In genomic region chr2:6944546-6944945, GRCh38 we compare ENCODE assay signal across 15 cellular contexts.
"Had no signal": no experiment of that assay in that cellular context is flagged by ENCODE, and none has a peak within 500 bp of the region (broad histone marks: within the 10 kb centered on the region; RNA-seq: fewer than 3 reads in every experiment).

No MANE protein-coding gene starts in this region.

- DNase-seq: activated B cell treated with CpG ODN at 0.5 μM for 24 hours; activated CD4-positive, alpha-beta T cell treated with anti-CD3 and anti-CD28 coated beads, Interleukin-2, amount 50 U/mL, for 1 hour; activated naive CD4-positive, alpha-beta T cell treated with anti-CD3 and anti-CD28 coated beads for 36 hours; activated T-cell treated with anti-CD3 and anti-CD28 coated beads for 4 hours; kidney glomerular epithelial cell; lower lobe of right lung; right lobe of liver; stimulated activated CD4-positive, alpha-beta T cell treated with anti-CD3 and anti-CD28 coated beads, Interleukin-1b, Interleukin-23, amount 100 ng/mL, for 48 hours; stimulated activated naive CD8-positive, alpha-beta T cell treated with anti-CD3 and anti-CD28 coated beads, Interleukin-15, amount 100 ng/mL, for 72 hours; thyroid gland had no signal

- H3K9me3 Mint-ChIP-seq: activated B cell treated with CpG ODN at 0.5 μM for 24 hours; activated naive CD4-positive, alpha-beta T cell treated with anti-CD3 and anti-CD28 coated beads for 36 hours; activated T-helper 17 cell treated with anti-CD3 and anti-CD28 coated beads, Interleukin-2, amount 50 U/mL, for 72 hours; mesothelial cell of epicardium; stimulated activated naive CD8-positive, alpha-beta T cell treated with anti-CD3 and anti-CD28 coated beads, Interleukin-15, amount 100 ng/mL, for 72 hours had no signal

- H3K27me3 Mint-ChIP-seq: activated T-helper 17 cell treated with anti-CD3 and anti-CD28 coated beads, Interleukin-2, amount 50 U/mL, for 72 hours; stimulated activated naive CD8-positive, alpha-beta T cell treated with anti-CD3 and anti-CD28 coated beads, Interleukin-15, amount 100 ng/mL, for 72 hours had no signal

- H3K27me3 ChIP-seq: cardiac muscle cell, right lobe of liver, thyroid gland, vagina had no signal

- H3K9me3 ChIP-seq: lower lobe of right lung, psoas muscle, right lobe of liver, thyroid gland, vagina had no signal

- H3K4me3 Mint-ChIP-seq: activated B cell treated with CpG ODN at 0.5 μM for 24 hours; activated naive CD4-positive, alpha-beta T cell treated with anti-CD3 and anti-CD28 coated beads for 36 hours; mesothelial cell of epicardium had no signal

- H3K27ac ChIP-seq: cardiac muscle cell, lower lobe of right lung, right lobe of liver, thyroid gland, vagina had no signal

- ATAC-seq: lower lobe of right lung; psoas muscle; stimulated activated naive CD8-positive, alpha-beta T cell treated with anti-CD3 and anti-CD28 coated beads, Interleukin-15, amount 100 ng/mL, for 72 hours had no signal

- H3K27ac Mint-ChIP-seq: activated B cell treated with CpG ODN at 0.5 μM for 24 hours; activated naive CD4-positive, alpha-beta T cell treated with anti-CD3 and anti-CD28 coated beads for 36 hours; mesothelial cell of epicardium had no signal

- H3K4me1 ChIP-seq: lower lobe of right lung, right lobe of liver, thyroid gland had no signal

- H3K36me3 ChIP-seq: cardiac muscle cell, right lobe of liver, thyroid gland had no signal

- H3K4me3 ChIP-seq: cardiac muscle cell, lower lobe of right lung, psoas muscle, right lobe of liver, thyroid gland, vagina had no signal
